ENCODE assay signal across 8 cellular contexts in the genomic region with DNA sequence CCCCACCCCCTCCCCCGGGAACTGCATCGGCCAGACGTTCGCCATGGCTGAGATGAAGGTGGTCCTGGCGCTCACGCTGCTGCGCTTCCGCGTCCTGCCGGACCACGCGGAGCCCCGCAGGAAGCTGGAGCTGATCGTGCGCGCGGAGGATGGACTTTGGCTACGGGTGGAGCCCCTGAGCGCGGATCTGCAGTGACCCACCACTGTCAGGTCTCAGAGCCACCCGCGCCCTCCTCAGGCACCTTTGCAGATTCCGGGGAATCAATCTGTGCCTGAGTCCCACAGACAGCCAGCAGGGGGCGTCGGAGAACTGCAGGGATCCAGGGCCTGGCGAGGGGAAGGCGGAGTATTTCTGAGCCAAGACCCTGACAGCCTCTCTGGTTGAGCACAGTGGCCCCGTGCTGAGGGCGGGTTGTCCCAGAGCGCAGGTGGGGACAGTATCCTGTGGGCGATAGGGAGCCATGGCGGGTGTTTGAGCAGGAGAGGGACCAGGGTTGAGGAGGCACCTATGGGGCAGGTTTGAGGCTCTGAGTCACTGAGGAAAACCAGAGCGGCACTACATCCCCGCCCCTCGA. TPM values are rescaled to one million over a fixed set of nuclear protein-coding genes. Genes with fewer than 3 reads are reported as not detected.
DNase-seq lines count a peak whose midpoint lies in the region; ATAC-seq and TF ChIP-seq lines count a peak whose summit lies in the region.

No MANE protein-coding gene starts in this region.

- POLR2A ChIA-PET in activated CD8-positive, alpha-beta T cell treated with anti-CD3 and anti-CD28 coated beads, Interleukin-2, amount 10 ng/mL, durations not matched to agents 7 days and 5 days (lab: Charles Lee), result no interaction called here

- H3K36me3 Mint-ChIP-seq in activated CD8-positive, alpha-beta T cell treated with anti-CD3 and anti-CD28 coated beads, Interleukin-2, amount 10 ng/mL, durations not matched to agents 7 days and 5 days (ENCODE audit: low read depth), result no peaks in the 10 kb centered on the region
- H3K36me3 Mint-ChIP-seq in memory B cell, result no peaks in the 10 kb centered on the region

- peak overlapping the region; percentile 43 for H3K4me3 Mint-ChIP-seq in activated CD8-positive, alpha-beta T cell treated with anti-CD3 and anti-CD28 coated beads, Interleukin-2, amount 10 ng/mL, durations not matched to agents 7 days and 5 days
- H3K4me3 Mint-ChIP-seq in memory B cell, result no peak overlapping the region

- DNase-seq in A172 (ENCODE audit: low spot score), result peak; percentile 61
- peak; percentile 84 for DNase-seq in GM13977 (ENCODE audit: low spot score)
- DNase-seq in NCI-H82 (lab: John Stamatoyannopoulos, UW), result peak; percentile 92
- peak; percentile 87 for DNase-seq in activated CD8-positive, alpha-beta T cell treated with anti-CD3 and anti-CD28 coated beads, Interleukin-2, amount 10 ng/mL, durations not matched to agents 7 days and 5 days
- DNase-seq in effector CD4-positive, alpha-beta T cell, result peak; percentile 79
- peak; percentile 79 to 89 for DNase-seq in memory B cell (ENCODE audit: low spot score in 2 of 2)
- peak; percentile 73 to 75 for DNase-seq in stimulated activated CD8-positive, alpha-beta memory T cell treated with anti-CD3 and anti-CD28 coated beads, Interleukin-2, amount 100 ng/mL, for 1 hour (ENCODE audit: low read depth in 2 of 2)

- CTCF ChIA-PET in activated CD8-positive, alpha-beta T cell treated with anti-CD3 and anti-CD28 coated beads, Interleukin-2, amount 10 ng/mL, durations not matched to agents 7 days and 5 days (lab: Charles Lee), result no interaction called here

- peak; percentile 99 for TF ChIP-seq CTCF in GM13977 (IDR thresholded peaks at IDR 0.05; ENCODE audit: extremely low read depth, insufficient read depth, missing control alignments)

- ATAC-seq in activated CD8-positive, alpha-beta T cell treated with anti-CD3 and anti-CD28 coated beads, Interleukin-2, amount 10 ng/mL, durations not matched to agents 7 days and 5 days, result peak; percentile 94
- ATAC-seq in memory B cell (ENCODE audit: low read depth), result peak; percentile 93
- ATAC-seq in GM18519 (IDR thresholded peaks at IDR 0.05; ENCODE audit: low FRiP score, unreplicated experiment), result no peak

- H3K27ac Mint-ChIP-seq in activated CD8-positive, alpha-beta T cell treated with anti-CD3 and anti-CD28 coated beads, Interleukin-2, amount 10 ng/mL, durations not matched to agents 7 days and 5 days, result no peak overlapping the region
- no peak overlapping the region for H3K27ac Mint-ChIP-seq in memory B cell

- H3K27me3 Mint-ChIP-seq in activated CD8-positive, alpha-beta T cell treated with anti-CD3 and anti-CD28 coated beads, Interleukin-2, amount 10 ng/mL, durations not matched to agents 7 days and 5 days (ENCODE audit: low read depth), result peaks cover 17% of the 10 kb centered on the region
- H3K27me3 Mint-ChIP-seq in memory B cell, result peaks cover 15% of the 10 kb centered on the region

- in situ Hi-C loops in GM13977 (cut with MboI; ENCODE audit: low pct_unique_long_range_greater_than_20kb, low sequenced_read_pairs, unreplicated experiment), result no loop called here

- no peaks in the 10 kb centered on the region for H3K9me3 Mint-ChIP-seq in activated CD8-positive, alpha-beta T cell treated with anti-CD3 and anti-CD28 coated beads, Interleukin-2, amount 10 ng/mL, durations not matched to agents 7 days and 5 days (ENCODE audit: insufficient read depth)
- no peaks in the 10 kb centered on the region for H3K9me3 Mint-ChIP-seq in memory B cell

- H3K4me1 Mint-ChIP-seq in activated CD8-positive, alpha-beta T cell treated with anti-CD3 and anti-CD28 coated beads, Interleukin-2, amount 10 ng/mL, durations not matched to agents 7 days and 5 days (ENCODE audit: low read depth), result peaks cover 6% of the 10 kb centered on the region
- H3K4me1 Mint-ChIP-seq in memory B cell, result peaks cover 4% of the 10 kb centered on the region

RNA-seq across cellular contexts. Expression of gene CYP4F8, which starts 30.4 kb away (rescaled TPM):
- not detected in 2 replicates for total RNA-seq in A172 (2014; rRNA removed; shearing (Covaris generic))
- not detected for total RNA-seq in activated CD8-positive, alpha-beta T cell treated with anti-CD3 and anti-CD28 coated beads, Interleukin-2, amount 10 ng/mL, durations not matched to agents 7 days and 5 days

RNA-seq across cellular contexts. Expression of gene CYP4F3, which starts 56.1 kb away (rescaled TPM):
- 1.4 and 3.3 TPM in 2 replicates for total RNA-seq in A172 (2014; rRNA removed; shearing (Covaris generic))
- not detected for total RNA-seq in activated CD8-positive, alpha-beta T cell treated with anti-CD3 and anti-CD28 coated beads, Interleukin-2, amount 10 ng/mL, durations not matched to agents 7 days and 5 days
